Comparison of ENCODE assay signal across 32 cellular contexts in genomic region chr18:34330308-34330707, GRCh38.
DNase-seq lines count a peak whose midpoint lies in the region; FAIRE-seq and TF ChIP-seq lines count a peak whose summit lies in the region.
"Had no signal": no experiment of that assay in that cellular context is flagged by ENCODE, and none has a peak within 500 bp of the region (broad histone marks: within the 10 kb centered on the region; RNA-seq: fewer than 3 reads in every experiment).

No MANE protein-coding gene starts in this region.

- H3K4me2 ChIP-seq in PC-9 = 0 out of 2 replicates have a peak overlapping the region, but pooled peaks have one; percentile 34
- H3K4me2 ChIP-seq: A549 had no signal

- no TSS peak for BruUV-seq in PC-9 (replicated peaks; lab: Mats Ljungman, UMichigan)

- no peak overlapping the region for H3K4me3 ChIP-seq in PC-9
- H3K4me3 ChIP-seq: A549; BLaER1 treated with 17β-estradiol and CSF1 and Interleukin-3, amounts not matched to agents 10 nM and 100 nM; gastroesophageal sphincter; right lobe of liver; SK-N-MC; upper lobe of right lung had no signal

- no peak overlapping the region for H3K27ac ChIP-seq in PC-9
- H3K27ac ChIP-seq: A549; BLaER1 treated with 17β-estradiol and CSF1 and Interleukin-3, amounts not matched to agents 10 nM and 100 nM; gastroesophageal sphincter; parathyroid adenoma; right lobe of liver; SK-N-MC; upper lobe of right lung had no signal

- H3K4me1 Mint-ChIP-seq in activated T-helper 2 cell treated with anti-CD3 and anti-CD28 coated beads, Interferon-gamma antibody, Interleukin-2, Interleukin-4, amounts not matched to agents 10 μg/mL and 5 μg/mL and 100 μg/mL, durations not matched to agents 14 hours and 24 hours and 36 hours (ENCODE audit: low read depth) = no peaks in the 10 kb centered on the region
- H3K4me1 Mint-ChIP-seq: activated CD4-positive, alpha-beta memory T cell treated with anti-CD3 and anti-CD28 coated beads, Interleukin-2, amount 10 ng/mL, durations not matched to agents 7 days and 5 days; natural killer cell had no signal

- no peaks in the 10 kb centered on the region for H3K27me3 Mint-ChIP-seq in activated T-helper 2 cell treated with anti-CD3 and anti-CD28 coated beads, Interferon-gamma antibody, Interleukin-2, Interleukin-4, amounts not matched to agents 10 μg/mL and 5 μg/mL and 100 μg/mL, durations not matched to agents 14 hours and 24 hours and 36 hours (ENCODE audit: low read depth)
- H3K27me3 Mint-ChIP-seq: activated CD4-positive, alpha-beta memory T cell treated with anti-CD3 and anti-CD28 coated beads, Interleukin-2, amount 10 ng/mL, durations not matched to agents 7 days and 5 days had no signal

- no peak for FAIRE-seq in urothelium cell line (lab: Jason Lieb, UNC)
- FAIRE-seq: A549, GM12891, GM19239, RCC 7860 had no signal

- no peak overlapping the region for H3K4me3 Mint-ChIP-seq in activated T-helper 2 cell treated with anti-CD3 and anti-CD28 coated beads, Interferon-gamma antibody, Interleukin-2, Interleukin-4, amounts not matched to agents 10 μg/mL and 5 μg/mL and 100 μg/mL, durations not matched to agents 14 hours and 24 hours and 36 hours (ENCODE audit: low read depth)
- H3K4me3 Mint-ChIP-seq: activated CD4-positive, alpha-beta memory T cell treated with anti-CD3 and anti-CD28 coated beads, Interleukin-2, amount 10 ng/mL, durations not matched to agents 7 days and 5 days; activated naive CD4-positive, alpha-beta T cell treated with anti-CD3 and anti-CD28 coated beads for 36 hours; GM23338; natural killer cell; T-helper 2 cell treated with Interferon-gamma antibody and Interleukin-4, amounts not matched to agents 5 μg/mL and 100 μg/mL, for 36 hours had no signal

- H3K79me2 ChIP-seq in PC-9 (ENCODE audit: low read depth) = no peaks in the 10 kb centered on the region
- H3K79me2 ChIP-seq: parathyroid adenoma had no signal

- no peak overlapping the region for H2AFZ ChIP-seq in PC-9
- H2AFZ ChIP-seq: parathyroid adenoma had no signal

- CTCF ChIA-PET in PC-9 (lab: Charles Lee) = no interaction called here

- POLR2A ChIA-PET in PC-9 (lab: Charles Lee; ENCODE audit: unreplicated experiment) = no interaction called here

- DNase-seq in NCI-H1092 (lab: John Stamatoyannopoulos, UW) (peak; percentile 17), NCI-H1092 treated with DMSO at 0.1 percent for 48 hours (lab: John Stamatoyannopoulos, UW) (no peak), NCI-H345 (lab: John Stamatoyannopoulos, UW) (peak; percentile 47), PC-9 (no peak), urothelium cell line (ENCODE audit: low spot score) (peak; percentile 22), NCI-H146 (lab: John Stamatoyannopoulos, UW) (no peak), dermis blood vessel endothelial cell (no peak)
- no peak for DNase-seq in activated T-helper 2 cell treated with anti-CD3 and anti-CD28 coated beads, Interferon-gamma antibody, Interleukin-2, Interleukin-4, amounts not matched to agents 10 μg/mL and 5 μg/mL and 100 μg/mL, durations not matched to agents 14 hours and 24 hours and 36 hours (ENCODE audit: low spot score)
- DNase-seq: activated CD4-positive, alpha-beta memory T cell treated with anti-CD3 and anti-CD28 coated beads, Interleukin-2, amount 10 ng/mL, durations not matched to agents 7 days and 5 days; activated CD4-positive, CD25-positive, alpha-beta regulatory T cell; activated naive CD4-positive, alpha-beta T cell treated with anti-CD3 and anti-CD28 coated beads for 36 hours; activated T-cell treated with anti-CD3 and anti-CD28 coated beads, Interleukin-2, amount 50 U/mL, for 1 hour; aorta; central memory CD4-positive, alpha-beta T cell; erythroblast; IMR-90; natural killer cell; NCI-H1694 treated with DMSO at 0.1 percent for 48 hours; NCI-H510A treated with DMSO at 0.1 percent for 48 hours; right lobe of liver; stimulated activated CD4-positive, alpha-beta T cell treated with anti-CD3 and anti-CD28 coated beads, Interleukin-15, amount 100 ng/mL, for 24 hours; upper lobe of right lung had no signal

- no peaks in the 10 kb centered on the region for H4K20me1 ChIP-seq in PC-9 (ENCODE audit: insufficient read depth)
- H4K20me1 ChIP-seq: BLaER1 treated with 17β-estradiol and CSF1 and Interleukin-3, amounts not matched to agents 10 nM and 100 nM had no signal

- H3K27ac Mint-ChIP-seq in activated T-helper 2 cell treated with anti-CD3 and anti-CD28 coated beads, Interferon-gamma antibody, Interleukin-2, Interleukin-4, amounts not matched to agents 10 μg/mL and 5 μg/mL and 100 μg/mL, durations not matched to agents 14 hours and 24 hours and 36 hours = no peak overlapping the region
- H3K27ac Mint-ChIP-seq: activated CD4-positive, alpha-beta memory T cell treated with anti-CD3 and anti-CD28 coated beads, Interleukin-2, amount 10 ng/mL, durations not matched to agents 7 days and 5 days; activated naive CD4-positive, alpha-beta T cell treated with anti-CD3 and anti-CD28 coated beads for 36 hours; GM23338; natural killer cell; T-helper 2 cell treated with Interferon-gamma antibody and Interleukin-4, amounts not matched to agents 5 μg/mL and 100 μg/mL, for 36 hours had no signal

- no peaks in the 10 kb centered on the region for H3K36me3 Mint-ChIP-seq in activated T-helper 2 cell treated with anti-CD3 and anti-CD28 coated beads, Interferon-gamma antibody, Interleukin-2, Interleukin-4, amounts not matched to agents 10 μg/mL and 5 μg/mL and 100 μg/mL, durations not matched to agents 14 hours and 24 hours and 36 hours (ENCODE audit: low read depth)
- H3K36me3 Mint-ChIP-seq: natural killer cell had no signal

- H3K36me3 ChIP-seq in PC-9 (ENCODE audit: low read depth) = no peaks in the 10 kb centered on the region
- H3K36me3 ChIP-seq: BLaER1 treated with 17β-estradiol and CSF1 and Interleukin-3, amounts not matched to agents 10 nM and 100 nM; gastroesophageal sphincter; right lobe of liver; upper lobe of right lung had no signal

- intact Hi-C loops in PC-9 (cut with micrococcal nuclease; ENCODE audit: unreplicated experiment) = no loop called here
- intact Hi-C loops in activated T-helper 2 cell treated with anti-CD3 and anti-CD28 coated beads, Interferon-gamma antibody, Interleukin-2, Interleukin-4, amounts not matched to agents 10 μg/mL and 5 μg/mL and 100 μg/mL, durations not matched to agents 14 hours and 24 hours and 36 hours (cut with micrococcal nuclease) = no loop called here

- H3K9me3 Mint-ChIP-seq in activated T-helper 2 cell treated with anti-CD3 and anti-CD28 coated beads, Interferon-gamma antibody, Interleukin-2, Interleukin-4, amounts not matched to agents 10 μg/mL and 5 μg/mL and 100 μg/mL, durations not matched to agents 14 hours and 24 hours and 36 hours = peaks cover 10% of the 10 kb centered on the region

- H3F3A ChIP-seq in PC-9 (ENCODE audit: insufficient read depth, low read depth) = no peaks in the 10 kb centered on the region

- H3K4me1 ChIP-seq in PC-9 (replicated peaks; ENCODE audit: insufficient read depth) = no peaks in the 10 kb centered on the region
- H3K4me1 ChIP-seq: A549, gastroesophageal sphincter, parathyroid adenoma, right lobe of liver, upper lobe of right lung had no signal

- TF ChIP-seq CTCF in PC-9 (conservative IDR thresholded peaks at IDR 0.05) = no peak

- H3K9me3 ChIP-seq in PC-9 (ENCODE audit: insufficient read depth, low read depth) = no peaks in the 10 kb centered on the region
- H3K9me3 ChIP-seq: A549, gastroesophageal sphincter, right lobe of liver, upper lobe of right lung had no signal

- no peaks in the 10 kb centered on the region for H3K27me3 ChIP-seq in PC-9 (ENCODE audit: insufficient read depth, low read depth)
- H3K27me3 ChIP-seq: BLaER1 treated with 17β-estradiol and CSF1 and Interleukin-3, amounts not matched to agents 10 nM and 100 nM; gastroesophageal sphincter; right lobe of liver; upper lobe of right lung had no signal

- H3K9me2 ChIP-seq in PC-9 (ENCODE audit: insufficient read depth) = no peaks in the 10 kb centered on the region

Comparison
In these comparisons a context has a peak if more than half of its experiments do, and no peak if none do; other contexts are left out.
1. DNase-seq: peak in NCI-H1092 (single experiment), NCI-H345 (single experiment) and urothelium cell line (single experiment); none in NCI-H1092 treated with DMSO at 0.1 percent for 48 hours (single experiment), PC-9 (0 of 2), NCI-H146 (single experiment), activated T-helper 2 cell treated with anti-CD3 and anti-CD28 coated beads, Interferon-gamma antibody, Interleukin-2, Interleukin-4, amounts not matched to agents 10 μg/mL and 5 μg/mL and 100 μg/mL, durations not matched to agents 14 hours and 24 hours and 36 hours (single experiment) and dermis blood vessel endothelial cell (single experiment).